In genomic region chr1:22529901-22530621, GRCh38 we compare ENCODE assay signal across 15 cellular contexts. TPM values are rescaled to one million over a fixed set of nuclear protein-coding genes. Genes with fewer than 3 reads are reported as not detected.
DNase-seq lines count a peak whose midpoint lies in the region; ATAC-seq and TF ChIP-seq lines count a peak whose summit lies in the region.
"Had no signal": no experiment of that assay in that cellular context is flagged by ENCODE, and none has a peak within 500 bp of the region (broad histone marks: within the 10 kb centered on the region; RNA-seq: fewer than 3 reads in every experiment).

No MANE protein-coding gene starts in this region.

- H2AFZ ChIP-seq in H9 (ENCODE audit: low read length) = no peak overlapping the region
- no peak overlapping the region for H2AFZ ChIP-seq in neuronal stem cell (ENCODE audit: low read length)

- H3K4me3 ChIP-seq in right cardiac atrium (ENCODE audit: low read length) = no peak overlapping the region
- H3K4me3 ChIP-seq in stomach smooth muscle (ENCODE audit: low read length in 2 of 2) = peak overlapping the region; percentile 28 to 40
- H3K4me3 ChIP-seq in neuronal stem cell (ENCODE audit: low read length in 2 of 2) = no peak overlapping the region
- H3K4me3 ChIP-seq: adrenal gland had no signal

- H2BK15ac ChIP-seq in H9 (ENCODE audit: low read depth, low read length) (no peak overlapping the region), neuronal stem cell (ENCODE audit: low read length) (no peak overlapping the region)

- no peak overlapping the region for H3K27ac ChIP-seq in H9 (ENCODE audit: insufficient read length, low read depth, low read length)
- peak overlapping the region; percentile 11 for H3K27ac ChIP-seq in right cardiac atrium (ENCODE audit: low read length)
- H3K27ac ChIP-seq in stomach smooth muscle (ENCODE audit: low read length) = peak overlapping the region; percentile 79
- H3K27ac ChIP-seq in neuronal stem cell (replicated peaks; ENCODE audit: low read length) = no peak overlapping the region
- H3K27ac ChIP-seq: epithelial cell of prostate had no signal

- no peak overlapping the region for H2AK5ac ChIP-seq in H9 (ENCODE audit: insufficient read length, low read length)
- no peak overlapping the region for H2AK5ac ChIP-seq in neuronal stem cell (ENCODE audit: low read depth, low read length)

- H2BK120ac ChIP-seq in H9 (ENCODE audit: low read depth, low read length, poor library complexity, severe bottlenecking) (no peak overlapping the region), neuronal stem cell (ENCODE audit: low read depth, low read length) (no peak overlapping the region)

- DNase-seq in H9 (peak; percentile 18), MCF 10A (ENCODE audit: unreplicated experiment) (peak; percentile 6), right cardiac atrium (peak in 2 of 3 donors; percentile 45 to 75), AML-193 (lab: John Stamatoyannopoulos, UW) (no peak), neuronal stem cell (ENCODE audit: low spot score) (no peak)
- no peak for DNase-seq in stimulated activated CD4-positive, alpha-beta T cell treated with anti-CD3 and anti-CD28 coated beads, Interleukin-1b, Interleukin-23, amount 100 ng/mL, for 48 hours
- no peak for DNase-seq in effector memory CD8-positive, alpha-beta T cell
- DNase-seq: activated CD4-positive, alpha-beta memory T cell treated with anti-CD3 and anti-CD28 coated beads for 36 hours; DMS53; NCI-H526; SW 1271 had no signal

- H3K4ac ChIP-seq in H9 (ENCODE audit: low read depth, low read length) = no peak overlapping the region
- H3K4ac ChIP-seq in neuronal stem cell (ENCODE audit: low read length) = no peak overlapping the region

- H3K56ac ChIP-seq in H9 (ENCODE audit: insufficient read length, low read depth, low read length) = no peak overlapping the region

- H3K9ac ChIP-seq in H9 (ENCODE audit: extremely low read depth, insufficient read length, low read length) = no peak overlapping the region
- H3K9ac ChIP-seq in stomach smooth muscle (ENCODE audit: low read length in 2 of 2) = peak overlapping the region; percentile 49 to 60
- H3K9ac ChIP-seq in neuronal stem cell (ENCODE audit: low read depth, low read length, poor library complexity) = no peak overlapping the region

- TSS peak; percentile 14 for BruUV-seq in MCF 10A (replicated peaks; lab: Mats Ljungman, UMichigan)

- H3K4me2 ChIP-seq in H9 (ENCODE audit: insufficient read depth, insufficient read length, low read length) (no peak overlapping the region), neuronal stem cell (ENCODE audit: insufficient read depth, low read length, poor library complexity, severe bottlenecking) (no peak overlapping the region)

- H4K5ac ChIP-seq in H9 (ENCODE audit: insufficient read length, low read depth, low read length) = no peak overlapping the region

- peaks cover 10 to 32% of the 10 kb centered on the region in 2 donors for H3K36me3 ChIP-seq in stomach smooth muscle (ENCODE audit: control insufficient read depth in 2 of 2, insufficient read depth in 2 of 2, low read length in 2 of 2)
- H3K36me3 ChIP-seq in neuronal stem cell (replicated peaks in 1 of 2; ENCODE audit: control insufficient read depth in 2 of 2, insufficient read depth in 2 of 2, low read length in 2 of 2) = peaks cover 15 to 35% of the 10 kb centered on the region in 2 donors

- H3K23ac ChIP-seq in H9 (ENCODE audit: insufficient read length, low read depth, low read length) (no peak overlapping the region), neuronal stem cell (ENCODE audit: low read depth, low read length, poor library complexity) (no peak overlapping the region)

- H3K79me1 ChIP-seq in H9 (ENCODE audit: insufficient read depth, low read depth, low read length, poor library complexity, severe bottlenecking) = no peaks in the 10 kb centered on the region
- no peaks in the 10 kb centered on the region for H3K79me1 ChIP-seq in neuronal stem cell (ENCODE audit: low read depth, low read length)

- no peak overlapping the region for H3K14ac ChIP-seq in H9 (ENCODE audit: insufficient read depth, low read length)
- no peak overlapping the region for H3K14ac ChIP-seq in neuronal stem cell (ENCODE audit: low read length)

- H3K18ac ChIP-seq in H9 (ENCODE audit: insufficient read length, low read depth, low read length) = no peak overlapping the region
- H3K18ac ChIP-seq in neuronal stem cell (ENCODE audit: low read length) = no peak overlapping the region

- no peak overlapping the region for H2BK12ac ChIP-seq in H9 (ENCODE audit: insufficient read length, low read depth, low read length)
- no peak overlapping the region for H2BK12ac ChIP-seq in neuronal stem cell (ENCODE audit: low read length)

- H3K4me3 Mint-ChIP-seq in H9 (no peak overlapping the region), MCF 10A (ENCODE audit: unreplicated experiment) (no peak overlapping the region)
- H3K4me3 Mint-ChIP-seq in effector memory CD8-positive, alpha-beta T cell = no peak overlapping the region
- H3K4me3 Mint-ChIP-seq: activated CD4-positive, alpha-beta memory T cell treated with anti-CD3 and anti-CD28 coated beads for 36 hours had no signal

- H3T11ph ChIP-seq in H9 (ENCODE audit: low read length) = no peak overlapping the region

- CTCF ChIA-PET in MCF 10A (lab: Yijun Ruan, JAX) = no interaction called here

- ATAC-seq in right cardiac atrium = peak; percentile 52 to 63
- ATAC-seq in effector memory CD8-positive, alpha-beta T cell (replicated peaks) = no peak

- no peak overlapping the region for H2BK20ac ChIP-seq in H9 (ENCODE audit: low read depth, low read length, poor library complexity, severe bottlenecking)

- POLR2A ChIA-PET in MCF 10A (lab: Yijun Ruan, JAX) = interaction anchor here (0.7 to 0.9 kb wide), 2 partner anchors 9 to 276 kb away, joined by 3 read pairs; no protein-coding TSS in a partner anchor

- H3K27me3 ChIP-seq in H9 (ENCODE audit: insufficient read depth, low read length) = no peaks in the 10 kb centered on the region
- no peaks in the 10 kb centered on the region for H3K27me3 ChIP-seq in right cardiac atrium (ENCODE audit: control insufficient read depth, insufficient read depth)
- no peaks in the 10 kb centered on the region for H3K27me3 ChIP-seq in stomach smooth muscle (ENCODE audit: control insufficient read depth in 1 of 2, insufficient read depth in 2 of 2, low read length in 2 of 2)
- no peaks in the 10 kb centered on the region for H3K27me3 ChIP-seq in neuronal stem cell (ENCODE audit: control insufficient read depth in 3 of 3, insufficient read depth in 3 of 3, low read depth in 1 of 3, low read length in 3 of 3)
- H3K27me3 ChIP-seq: adrenal gland had no signal

- H3K27ac Mint-ChIP-seq in H9 = peak overlapping the region in 1 of 3 experiments; percentile 40; a peak in 1 of 7 replicates
- H3K27ac Mint-ChIP-seq in MCF 10A (ENCODE audit: low read depth, unreplicated experiment) = peak overlapping the region; percentile 8
- H3K27ac Mint-ChIP-seq in effector memory CD8-positive, alpha-beta T cell = peak overlapping the region in 1 of 2 donors; percentile 2
- H3K27ac Mint-ChIP-seq: activated CD4-positive, alpha-beta memory T cell treated with anti-CD3 and anti-CD28 coated beads for 36 hours had no signal

- no CpG with 5 or more reads among the region's 12 CpGs for WGBS in H9 (ENCODE audit: extremely low coverage, insufficient read length, low lambda C conversion rate)
- WGBS in right cardiac atrium = 45% methylated on average over 12 of the region's 12 CpGs
- no CpG with 5 or more reads among the region's 12 CpGs for WGBS in neuronal stem cell (ENCODE audit: extremely low coverage in 2 of 2, insufficient read length in 2 of 2, insufficient replicate concordance in 1 of 2), 2 donors

- H3K9me3 ChIP-seq in H9 (ENCODE audit: control insufficient read depth, low read depth, low read length) = no peaks in the 10 kb centered on the region
- H3K9me3 ChIP-seq in right cardiac atrium (ENCODE audit: control insufficient read depth, low read length) = no peaks in the 10 kb centered on the region
- no peaks in the 10 kb centered on the region for H3K9me3 ChIP-seq in stomach smooth muscle (ENCODE audit: control insufficient read depth in 2 of 2, low read length in 2 of 2)
- no peaks in the 10 kb centered on the region for H3K9me3 ChIP-seq in neuronal stem cell (replicated peaks in 1 of 2; ENCODE audit: control insufficient read depth in 2 of 2, insufficient read depth in 1 of 2, low read depth in 1 of 2, low read length in 2 of 2)
- H3K9me3 ChIP-seq: adrenal gland had no signal

- intact Hi-C loops in MCF 10A (cut with micrococcal nuclease) (loop anchor here (5.0 kb wide), 1 partner anchor 112 kb away; the partner anchor contains the start of gene C1QC), right cardiac atrium (cut with DNase I) (loop anchor here in 2 of 4 donors (10.0 kb wide), 1 partner anchor 115 kb away; the partner anchor contains the start of gene C1QC (in 2 of the 2))

- no peaks in the 10 kb centered on the region for H3K27me3 Mint-ChIP-seq in H9 (ENCODE audit: low read depth)
- no peaks in the 10 kb centered on the region for H3K27me3 Mint-ChIP-seq in MCF 10A (ENCODE audit: insufficient read depth, unreplicated experiment)
- H3K27me3 Mint-ChIP-seq in effector memory CD8-positive, alpha-beta T cell = no peaks in the 10 kb centered on the region
- H3K27me3 Mint-ChIP-seq: activated CD4-positive, alpha-beta memory T cell treated with anti-CD3 and anti-CD28 coated beads for 36 hours had no signal

- H3K79me2 ChIP-seq in H9 (ENCODE audit: insufficient read depth, low read length) = no peaks in the 10 kb centered on the region

- H3K9me3 Mint-ChIP-seq in H9 (no peaks in the 10 kb centered on the region), MCF 10A (ENCODE audit: unreplicated experiment) (no peaks in the 10 kb centered on the region)
- no peaks in the 10 kb centered on the region for H3K9me3 Mint-ChIP-seq in effector memory CD8-positive, alpha-beta T cell
- H3K9me3 Mint-ChIP-seq: activated CD4-positive, alpha-beta memory T cell treated with anti-CD3 and anti-CD28 coated beads for 36 hours had no signal

- H4K91ac ChIP-seq in H9 (ENCODE audit: insufficient read length, low read depth, low read length) (no peak overlapping the region), neuronal stem cell (ENCODE audit: low read depth, low read length, poor library complexity) (no peak overlapping the region)

- H2BK5ac ChIP-seq in H9 (ENCODE audit: insufficient read length, low read length) (no peak overlapping the region), neuronal stem cell (ENCODE audit: low read length) (no peak overlapping the region)

- H3K4me1 ChIP-seq in H9 (ENCODE audit: insufficient read depth, low read length) (no peaks in the 10 kb centered on the region), right cardiac atrium (ENCODE audit: control insufficient read depth, insufficient read depth, low read length) (peaks cover 10% of the 10 kb centered on the region), stomach smooth muscle (ENCODE audit: control insufficient read depth, insufficient read depth, low read length) (peaks cover 31% of the 10 kb centered on the region), neuronal stem cell (ENCODE audit: control insufficient read depth in 2 of 2, insufficient read depth in 1 of 2, low read depth in 1 of 2, low read length in 2 of 2) (peaks cover 0 to 3% of the 10 kb centered on the region in 2 donors)

- H3K36me3 Mint-ChIP-seq in H9 (ENCODE audit: insufficient read depth in 1 of 3, low read depth in 3 of 3) = peaks cover 0 to 18% (median 0%) of the 10 kb centered on the region in 3 experiments; a peak in 4 of 7 replicates
- peaks cover 21% of the 10 kb centered on the region for H3K36me3 Mint-ChIP-seq in MCF 10A (ENCODE audit: insufficient read depth, unreplicated experiment)
- H3K36me3 Mint-ChIP-seq in effector memory CD8-positive, alpha-beta T cell (ENCODE audit: insufficient read depth) = peaks cover 15% of the 10 kb centered on the region

- no peaks in the 10 kb centered on the region for H4K20me1 ChIP-seq in H9 (ENCODE audit: control insufficient read depth, insufficient read depth, insufficient read length)

- no peaks in the 10 kb centered on the region for H3K23me2 ChIP-seq in H9 (ENCODE audit: insufficient read length, low read depth, low read length, poor library complexity, severe bottlenecking)

- H4K8ac ChIP-seq in H9 (replicated peaks; ENCODE audit: insufficient read length, low read depth, low read length) = no peak overlapping the region
- no peak overlapping the region for H4K8ac ChIP-seq in neuronal stem cell (ENCODE audit: low read depth, low read length)

- TF ChIP-seq CTCF in H9 (conservative IDR thresholded peaks at IDR 0.05) = no peak
- no peak for TF ChIP-seq CTCF in MCF 10A (IDR thresholded peaks at IDR 0.05; ENCODE audit: unreplicated experiment)

- H3K4me1 Mint-ChIP-seq in H9 (peaks cover 0 to 6% of the 10 kb centered on the region in 2 experiments; a peak in 1 of 4 replicates), MCF 10A (ENCODE audit: insufficient read depth, unreplicated experiment) (no peaks in the 10 kb centered on the region)
- H3K4me1 Mint-ChIP-seq in effector memory CD8-positive, alpha-beta T cell (ENCODE audit: low read depth in 2 of 2) = no peaks in the 10 kb centered on the region

RNA-seq across cellular contexts. Expression of gene EPHA8, which starts 33.2 kb away (rescaled TPM):
- total RNA-seq in H9 (2021) (3.4 and 3.6 TPM in 2 replicates), MCF 10A (2022) (not detected in 2 replicates), right cardiac atrium (not detected)
- polyA plus RNA-seq in right cardiac atrium = not detected
- polyA plus RNA-seq in neuronal stem cell (2013, experiment 1 of 2) = 0.03 TPM
- 0.04 TPM for polyA plus RNA-seq in neuronal stem cell (2013, experiment 2 of 2)
- total RNA-seq: activated CD4-positive, alpha-beta memory T cell treated with anti-CD3 and anti-CD28 coated beads for 36 hours; LHCN-M2 had no signal

Comparison
In these comparisons a context has a peak if more than half of its experiments do, and no peak if none do; other contexts are left out.
1. DNase-seq: peak in H9 (single experiment), MCF 10A (single experiment) and right cardiac atrium (2 of 3); none in stimulated activated CD4-positive, alpha-beta T cell treated with anti-CD3 and anti-CD28 coated beads, Interleukin-1b, Interleukin-23, amount 100 ng/mL, for 48 hours (single experiment), AML-193 (0 of 2), neuronal stem cell (single experiment) and effector memory CD8-positive, alpha-beta T cell (0 of 3).
2. H3K27ac ChIP-seq: peak in right cardiac atrium (single experiment) and stomach smooth muscle (single experiment); none in H9 (single experiment) and neuronal stem cell (single experiment).
3. H3K9ac ChIP-seq: peak in stomach smooth muscle (2 of 2); none in H9 (single experiment) and neuronal stem cell (single experiment).
4. H3K4me3 ChIP-seq: peak in stomach smooth muscle (2 of 2); none in right cardiac atrium (single experiment) and neuronal stem cell (0 of 2).